Comparison of ENCODE assay signal across 3 cellular contexts in the genomic region with DNA sequence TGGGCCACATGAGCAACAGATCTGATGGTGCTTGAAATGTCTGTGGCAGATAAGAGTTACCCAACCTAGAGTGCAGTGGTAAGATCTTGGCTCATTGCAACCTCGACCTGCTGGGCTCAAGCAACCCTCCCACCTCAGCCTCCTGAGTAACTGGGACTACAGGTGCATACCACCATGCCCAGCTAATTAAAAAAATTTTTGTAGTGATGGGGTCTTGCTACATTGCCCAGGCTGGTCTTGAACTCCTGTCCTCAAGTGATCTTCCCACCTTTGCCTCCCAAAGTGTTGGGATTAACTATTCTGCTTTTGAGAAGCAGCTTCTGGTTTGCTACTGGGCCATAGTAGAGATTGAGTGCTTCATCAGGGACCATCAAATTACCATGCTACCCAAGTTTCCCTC.
TF ChIP-seq lines count a peak whose summit lies in the region.

No MANE protein-coding gene starts in this region.

TF ChIP-seq in HEK293, 187 proteins besides CTCF, POLR2A, EP300 and RAD21:
- TF ChIP-seq ZNF658 (tag by site-specific recombination; IDR thresholded peaks at IDR 0.05) (no peak), ZSCAN16 (tag by site-specific recombination; IDR thresholded peaks at IDR 0.05) (no peak), ZNF121 (tag by site-specific recombination; IDR thresholded peaks at IDR 0.05) (peak; percentile 79; the same call in 1 of the 2 replicates)

TF ChIP-seq in K562, 482 proteins besides CTCF, POLR2A, EP300 and RAD21:
- no peak for TF ChIP-seq CREB1 (IDR thresholded peaks at IDR 0.05)
- no peak for TF ChIP-seq CREB1 (CRISPR knock-in tag; IDR thresholded peaks at IDR 0.05)
- no peak for TF ChIP-seq ZNF583 (CRISPR knock-in tag; IDR thresholded peaks at IDR 0.05)
- peak; percentile 71 for TF ChIP-seq ZNF121 (CRISPR knock-in tag; conservative IDR thresholded peaks at IDR 0.05)

TF ChIP-seq in endothelial cell of umbilical vein, 7 proteins besides CTCF, POLR2A, EP300 and RAD21:
- no peak for TF ChIP-seq GATA2 (IDR thresholded peaks at IDR 0.05; ENCODE audit: insufficient read depth, insufficient read length, low read depth, low read length)
- TF ChIP-seq FOS (IDR thresholded peaks at IDR 0.05; ENCODE audit: borderline replicate concordance, insufficient read depth, low read length) = no peak
- TF ChIP-seq POLR2AphosphoS5 (IDR thresholded peaks at IDR 0.05; ENCODE audit: insufficient read depth, low read depth, low read length) = no peak
- TF ChIP-seq EZH2 (IDR thresholded peaks at IDR 0.05; ENCODE audit: borderline replicate concordance, low read depth, low read length, severe bottlenecking) = no peak
- TF ChIP-seq, protein P1, sequence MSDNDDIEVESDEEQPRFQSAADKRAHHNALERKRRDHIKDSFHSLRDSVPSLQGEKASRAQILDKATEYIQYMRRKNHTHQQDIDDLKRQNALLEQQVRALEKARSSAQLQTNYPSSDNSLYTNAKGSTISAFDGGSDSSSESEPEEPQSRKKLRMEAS (IDR thresholded peaks at IDR 0.05; ENCODE audit: insufficient read depth, insufficient read length) = no peak
- no peak for TF ChIP-seq JUN (IDR thresholded peaks at IDR 0.05; ENCODE audit: borderline replicate concordance, insufficient read depth, insufficient read length, low read depth)
- TF ChIP-seq MYC (IDR thresholded peaks at IDR 0.05; ENCODE audit: low read depth, low read length) = no peak
